In genomic region chr12:107092669-107093546, GRCh38 we compare ENCODE assay signal across 8 cellular contexts. TPM values are rescaled to one million over a fixed set of nuclear protein-coding genes. Genes with fewer than 3 reads are reported as not detected.
DNase-seq lines count a peak whose midpoint lies in the region; ATAC-seq and TF ChIP-seq lines count a peak whose summit lies in the region.

No MANE protein-coding gene starts in this region.

- H3K4me3 ChIP-seq in GM12875 (ENCODE audit: low read depth, low read length): peak overlapping the region; percentile 68

- no peaks in the 10 kb centered on the region for H3K9me3 Mint-ChIP-seq in naive thymus-derived CD8-positive, alpha-beta T cell

- peaks cover 3 to 11% (median 7%) of the 10 kb centered on the region in 5 donors for H3K27me3 Mint-ChIP-seq in naive thymus-derived CD8-positive, alpha-beta T cell

- no peak overlapping the region for H3K27ac Mint-ChIP-seq in naive thymus-derived CD8-positive, alpha-beta T cell

- peak; percentile 46 for DNase-seq in HCEC 1CT
- peak; percentile 29 for DNase-seq in NCI-H1105 treated with DMSO at 0.1 percent for 48 hours (lab: John Stamatoyannopoulos, UW)
- peak; percentile 62 for DNase-seq in activated CD8-positive, alpha-beta memory T cell treated with anti-CD3 and anti-CD28 coated beads, Interleukin-2, amount 50 U/mL, for 1 hour (ENCODE audit: extremely low read depth)
- peak; percentile 84 to 93 for DNase-seq in erythroblast (lab: John Stamatoyannopoulos, UW)
- peak; percentile 53 to 90 (median 72) for DNase-seq in naive thymus-derived CD8-positive, alpha-beta T cell
- peak; percentile 74 to 94 (median 79) for DNase-seq in stimulated activated naive CD4-positive, alpha-beta T cell (lab: John Stamatoyannopoulos, UW)

- peaks cover 3 to 26% (median 18%) of the 10 kb centered on the region in 4 donors for H3K4me1 Mint-ChIP-seq in naive thymus-derived CD8-positive, alpha-beta T cell

- H3K4me3 Mint-ChIP-seq in naive thymus-derived CD8-positive, alpha-beta T cell: no peak overlapping the region

- peak; percentile 54 to 64 for ATAC-seq in naive thymus-derived CD8-positive, alpha-beta T cell
- ATAC-seq in HG02840 (IDR thresholded peaks at IDR 0.05; ENCODE audit: low FRiP score, unreplicated experiment): no peak

- POLR2A ChIA-PET in naive thymus-derived CD8-positive, alpha-beta T cell (lab: Charles Lee): interaction anchor here (0.6 to 1.9 kb wide), 10 partner anchors 11 to 790 kb away, joined by 3 to 16 read pairs (median 6); partner anchors contain the start of genes MTERF2, POLR3B, TCP11L2 and TMEM263

- TF ChIP-seq POLR2A in erythroblast (IDR thresholded peaks at IDR 0.05; ENCODE audit: low read length): peak; percentile 91

- H3K36me3 Mint-ChIP-seq in naive thymus-derived CD8-positive, alpha-beta T cell: peaks cover 0 to 10% (median 2%) of the 10 kb centered on the region in 3 donors

- TF ChIP-seq CTCF in GM12875 (IDR thresholded peaks at IDR 0.05; ENCODE audit: borderline replicate concordance, insufficient read depth, low read depth, low read length): no peak

RNA-seq across cellular contexts. Expression of gene CRY1, which starts 0.4 kb away (rescaled TPM):
- total RNA-seq in naive thymus-derived CD8-positive, alpha-beta T cell: 10 to 100 TPM; 36.8 to 37.9 TPM
- polyA plus RNA-seq in naive thymus-derived CD8-positive, alpha-beta T cell: 10 to 100 TPM; 26.1 to 30.7 (median 26.5) TPM

Comparison
In these comparisons a context has a peak if more than half of its experiments do, and no peak if none do; other contexts are left out.
1. DNase-seq: peak in every context shown above with its lines; median percentile 88 in erythroblast; 79 in stimulated activated naive CD4-positive, alpha-beta T cell; 72 in naive thymus-derived CD8-positive, alpha-beta T cell; 62 in activated CD8-positive, alpha-beta memory T cell treated with anti-CD3 and anti-CD28 coated beads, Interleukin-2, amount 50 U/mL, for 1 hour; 46 in HCEC 1CT; 29 in NCI-H1105 treated with DMSO at 0.1 percent for 48 hours.